In the genomic region with DNA sequence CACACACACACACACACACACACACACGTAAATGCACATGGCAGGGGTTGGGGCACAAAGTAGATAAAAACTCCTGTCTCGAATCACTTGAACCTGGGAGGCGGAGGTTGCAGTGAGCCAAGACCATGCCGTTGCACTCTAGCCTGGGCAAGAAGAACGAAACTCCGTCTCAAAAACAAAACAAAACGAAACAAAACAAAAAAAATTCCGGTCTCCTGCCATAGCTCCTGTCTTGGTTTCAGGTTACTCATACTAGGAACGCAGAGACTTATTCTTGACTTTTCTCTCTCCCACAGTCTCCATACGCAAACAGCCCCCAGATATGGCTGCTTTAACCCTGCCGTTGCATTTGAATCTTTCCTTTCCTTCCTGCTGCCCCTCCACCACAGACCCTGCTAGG, we compare ENCODE assay signal across 16 cellular contexts.
DNase-seq lines count a peak whose midpoint lies in the region; ATAC-seq and TF ChIP-seq lines count a peak whose summit lies in the region.
"Had no signal": no experiment of that assay in that cellular context is flagged by ENCODE, and none has a peak within 500 bp of the region (broad histone marks: within the 10 kb centered on the region; RNA-seq: fewer than 3 reads in every experiment).

No MANE protein-coding gene starts in this region.

- no peaks in the 10 kb centered on the region for H3K4me1 ChIP-seq in parathyroid adenoma
- H3K4me1 ChIP-seq: uterus had no signal

- H3K4me3 Mint-ChIP-seq in T-helper 17 cell = no peak overlapping the region
- no peak overlapping the region for H3K4me3 Mint-ChIP-seq in chondrocyte (ENCODE audit: unreplicated experiment)
- H3K4me3 Mint-ChIP-seq: brain had no signal

- peak overlapping the region; percentile 38 for H3K4me3 ChIP-seq in parathyroid adenoma (ENCODE audit: low read depth, low read length)
- H3K4me3 ChIP-seq in dorsolateral prefrontal cortex = no peak overlapping the region
- H3K4me3 ChIP-seq: HAP-1, uterus had no signal

- no peak overlapping the region for H3K27ac Mint-ChIP-seq in T-helper 17 cell
- no peak overlapping the region for H3K27ac Mint-ChIP-seq in chondrocyte (ENCODE audit: unreplicated experiment)
- H3K27ac Mint-ChIP-seq: brain had no signal

- H3K4me1 Mint-ChIP-seq in T-helper 17 cell = peaks cover 22% of the 10 kb centered on the region
- H3K4me1 Mint-ChIP-seq in chondrocyte (ENCODE audit: low read depth) = peaks cover 3% of the 10 kb centered on the region

- no peaks in the 10 kb centered on the region for H3K36me3 ChIP-seq in parathyroid adenoma (ENCODE audit: control insufficient read depth, insufficient read depth, low read length)
- H3K36me3 ChIP-seq: HAP-1, uterus had no signal

- no peak overlapping the region for H2AFZ ChIP-seq in parathyroid adenoma

- H3K79me2 ChIP-seq in parathyroid adenoma = no peaks in the 10 kb centered on the region

- H3K27me3 ChIP-seq in parathyroid adenoma (ENCODE audit: control insufficient read depth, insufficient read depth, low read length) = peaks cover 7% of the 10 kb centered on the region
- no peaks in the 10 kb centered on the region for H3K27me3 ChIP-seq in dorsolateral prefrontal cortex
- H3K27me3 ChIP-seq: uterus had no signal

- H3K9me3 ChIP-seq in T-helper 17 cell (ENCODE audit: control insufficient read depth, low read length, poor library complexity, severe bottlenecking) (no peaks in the 10 kb centered on the region), parathyroid adenoma (ENCODE audit: control insufficient read depth, low read length) (no peaks in the 10 kb centered on the region)
- H3K9me3 ChIP-seq: HAP-1, SK-N-SH, uterus had no signal

- H3K36me3 Mint-ChIP-seq in T-helper 17 cell (ENCODE audit: low read depth) = no peaks in the 10 kb centered on the region
- H3K36me3 Mint-ChIP-seq in chondrocyte (ENCODE audit: low read depth) = no peaks in the 10 kb centered on the region

- TF ChIP-seq CTCF in GM13976 (IDR thresholded peaks at IDR 0.05; ENCODE audit: borderline replicate concordance, control extremely low read depth, extremely low read depth, insufficient read depth, missing control alignments) (no peak), parathyroid adenoma (IDR thresholded peaks at IDR 0.05) (no peak), dorsolateral prefrontal cortex (IDR thresholded peaks at IDR 0.05 in 54 of 56, conservative IDR thresholded peaks at IDR 0.05 in 2 of 56; ENCODE audit: low read depth in 1 of 56, partially characterized antibody in 56 of 56) (no peak), chondrocyte (IDR thresholded peaks at IDR 0.05) (no peak)

- H3K27me3 Mint-ChIP-seq in T-helper 17 cell (peaks cover 6% of the 10 kb centered on the region), chondrocyte (ENCODE audit: low read depth) (no peaks in the 10 kb centered on the region)

- peak; percentile 46 for ATAC-seq in GM21723 (IDR thresholded peaks at IDR 0.05; ENCODE audit: unreplicated experiment)
- peak; percentile 15 for ATAC-seq in T-helper 17 cell
- ATAC-seq: esophagus mucosa had no signal

- peak; percentile 41 for DNase-seq in GM13976 (ENCODE audit: low spot score)
- DNase-seq in T-helper 17 cell = no peak
- DNase-seq in dedifferentiated amniotic fluid mesenchymal stem cell (ENCODE audit: extremely low spot score) = no peak
- DNase-seq in dorsolateral prefrontal cortex = no peak
- DNase-seq in chondrocyte (ENCODE audit: low spot score) = no peak
- DNase-seq: activated CD8-positive, alpha-beta memory T cell treated with anti-CD3 and anti-CD28 coated beads for 24 hours; NCI-H1048; NCI-H510A treated with DMSO at 0.1 percent for 48 hours; SK-N-SH; uterus had no signal

- no peak overlapping the region for H3K9ac ChIP-seq in parathyroid adenoma
- H3K9ac ChIP-seq: SK-N-SH had no signal

- H3K4me2 ChIP-seq in parathyroid adenoma (ENCODE audit: low read length) = peak overlapping the region; percentile 58
- H3K4me2 ChIP-seq: SK-N-SH had no signal

- H3K27ac ChIP-seq in parathyroid adenoma = no peak overlapping the region
- no peak overlapping the region for H3K27ac ChIP-seq in dorsolateral prefrontal cortex
- H3K27ac ChIP-seq: HL-60, uterus had no signal

- peaks cover under 1% of the 10 kb centered on the region for H3K9me3 Mint-ChIP-seq in chondrocyte (ENCODE audit: low read depth)

- in situ Hi-C loops in GM13976 (cut with MboI; ENCODE audit: low sequenced_read_pairs, unreplicated experiment) = no loop called here

- intact Hi-C loops in dorsolateral prefrontal cortex (cut with DNase I) = no loop called here
